ENCODE assay signal across 8 cellular contexts in the genomic region with DNA sequence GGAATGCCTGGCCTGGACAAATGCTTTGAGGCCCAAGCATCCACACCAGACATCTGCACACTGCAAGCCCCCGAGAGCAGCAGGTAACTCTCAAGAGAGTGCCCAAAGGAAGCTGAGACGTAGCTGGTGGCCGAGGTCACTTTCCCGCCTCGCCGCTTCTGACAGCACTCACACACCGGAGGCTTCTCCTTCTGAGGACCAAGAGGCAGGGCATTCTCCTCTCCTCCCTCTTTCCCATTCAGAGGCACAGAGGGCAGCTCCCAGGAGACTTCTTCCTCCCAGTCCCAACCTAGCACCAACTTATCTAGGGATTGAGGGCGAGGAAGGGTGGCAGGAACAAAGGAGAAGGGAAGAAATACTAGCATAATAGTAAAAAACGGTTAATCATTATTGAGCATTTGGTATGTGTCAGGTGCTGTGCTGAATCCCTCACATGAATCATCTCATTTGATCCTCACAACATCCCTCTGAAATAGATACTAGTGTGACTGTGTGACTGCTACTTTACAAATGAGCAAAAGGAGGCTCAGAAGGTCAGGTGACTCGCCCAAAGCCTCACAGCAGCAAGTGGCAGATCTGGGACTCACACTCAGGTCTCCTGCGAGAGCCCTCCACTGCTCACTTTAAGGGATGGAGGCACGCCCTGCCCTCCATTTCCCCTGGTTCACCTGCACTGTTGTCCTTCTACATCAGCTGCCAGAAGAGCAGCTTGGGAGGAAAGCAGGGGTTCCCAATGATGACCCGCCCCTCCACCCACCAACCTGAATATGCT. TPM values are rescaled to one million over a fixed set of nuclear protein-coding genes. Genes with fewer than 3 reads are reported as not detected.
DNase-seq lines count a peak whose midpoint lies in the region; ATAC-seq and TF ChIP-seq lines count a peak whose summit lies in the region.

No MANE protein-coding gene starts in this region.

- no peaks in the 10 kb centered on the region for H3K23me2 ChIP-seq in H9 (ENCODE audit: insufficient read length, low read depth, low read length, poor library complexity, severe bottlenecking)

- no peak overlapping the region for H4K8ac ChIP-seq in H9 (replicated peaks; ENCODE audit: insufficient read length, low read depth, low read length)

- no peak for TF ChIP-seq CTCF in CD8-positive, alpha-beta T cell (IDR thresholded peaks at IDR 0.05)
- no peak for TF ChIP-seq CTCF in mucosa of descending colon (IDR thresholded peaks at IDR 0.05)
- TF ChIP-seq CTCF in H9 (conservative IDR thresholded peaks at IDR 0.05), result no peak
- TF ChIP-seq CTCF in smooth muscle cell (IDR thresholded peaks at IDR 0.05; ENCODE audit: borderline replicate concordance, insufficient read depth, poor library complexity, severe bottlenecking), result no peak

- CTCF ChIA-PET in CD8-positive, alpha-beta T cell (lab: Charles Lee), result interaction anchor here (0.6 to 8.8 kb wide), 12 partner anchors 10 to 492 kb away, joined by 3 to 71 read pairs (median 5); a partner anchor contains a TSS

- H3K4me3 ChIP-seq in CD8-positive, alpha-beta T cell (ENCODE audit: low read depth, low read length), result peak overlapping the region; percentile 73
- H3K4me3 ChIP-seq in mucosa of descending colon (no peak overlapping the region), smooth muscle cell (no peak overlapping the region)

- no peak overlapping the region for H2BK12ac ChIP-seq in H9 (ENCODE audit: insufficient read length, low read depth, low read length)

- H3K9me3 ChIP-seq in CD8-positive, alpha-beta T cell (ENCODE audit: low read length), result no peaks in the 10 kb centered on the region
- H3K9me3 ChIP-seq in mucosa of descending colon (no peaks in the 10 kb centered on the region), H9 (ENCODE audit: control insufficient read depth, low read depth, low read length) (no peaks in the 10 kb centered on the region), smooth muscle cell (replicated peaks; ENCODE audit: low read depth) (no peaks in the 10 kb centered on the region)

- no peak overlapping the region for H3K14ac ChIP-seq in H9 (ENCODE audit: insufficient read depth, low read length)

- peak; percentile 13 for ATAC-seq in CD8-positive, alpha-beta T cell
- peak; percentile 8 for ATAC-seq in mucosa of descending colon

- POLR2A ChIA-PET in CD8-positive, alpha-beta T cell (lab: Charles Lee), result interaction anchor here (0.6 to 2.3 kb wide), 5 partner anchors 10 to 419 kb away, joined by 3 to 18 read pairs (median 3); no protein-coding TSS in a partner anchor

- no peaks in the 10 kb centered on the region for H3F3A ChIP-seq in smooth muscle cell (ENCODE audit: low read depth)

- H3K9ac ChIP-seq in H9 (ENCODE audit: extremely low read depth, insufficient read length, low read length) (no peak overlapping the region), smooth muscle cell (ENCODE audit: low read depth) (no peak overlapping the region)

- H3T11ph ChIP-seq in H9 (ENCODE audit: low read length), result no peak overlapping the region

- no peaks in the 10 kb centered on the region for H4K20me1 ChIP-seq in H9 (ENCODE audit: control insufficient read depth, insufficient read depth, insufficient read length)
- peaks cover 9% of the 10 kb centered on the region for H4K20me1 ChIP-seq in smooth muscle cell (ENCODE audit: low read depth)

- no peak overlapping the region for H2BK5ac ChIP-seq in H9 (ENCODE audit: insufficient read length, low read length)

- H2BK15ac ChIP-seq in H9 (ENCODE audit: low read depth, low read length), result no peak overlapping the region

- H3K56ac ChIP-seq in H9 (ENCODE audit: insufficient read length, low read depth, low read length), result no peak overlapping the region

- no peaks in the 10 kb centered on the region for H3K36me3 ChIP-seq in CD8-positive, alpha-beta T cell (ENCODE audit: insufficient read depth, low read length)
- H3K36me3 ChIP-seq in mucosa of descending colon (ENCODE audit: low read depth) (no peaks in the 10 kb centered on the region), smooth muscle cell (ENCODE audit: low read depth) (no peaks in the 10 kb centered on the region)

- no peaks in the 10 kb centered on the region for H3K79me1 ChIP-seq in H9 (ENCODE audit: insufficient read depth, low read depth, low read length, poor library complexity, severe bottlenecking)

- H3K23ac ChIP-seq in H9 (ENCODE audit: insufficient read length, low read depth, low read length), result no peak overlapping the region

- H3K27ac Mint-ChIP-seq in CD8-positive, alpha-beta T cell, result peak overlapping the region; percentile 100
- H3K27ac Mint-ChIP-seq in IgD-negative memory B cell (peak overlapping the region; percentile 93 to 97 (median 93)), H9 (no peak overlapping the region; a peak in 1 of 7 replicates)

- no peak overlapping the region for H2AK5ac ChIP-seq in H9 (ENCODE audit: insufficient read length, low read length)

- no peaks in the 10 kb centered on the region for H3K27me3 ChIP-seq in CD8-positive, alpha-beta T cell (ENCODE audit: insufficient read depth, low read length)
- H3K27me3 ChIP-seq in H9 (ENCODE audit: insufficient read depth, low read length) (no peaks in the 10 kb centered on the region), smooth muscle cell (ENCODE audit: low read depth) (no peaks in the 10 kb centered on the region)

- H2BK120ac ChIP-seq in H9 (ENCODE audit: low read depth, low read length, poor library complexity, severe bottlenecking), result no peak overlapping the region

- peaks cover 21% of the 10 kb centered on the region for H3K36me3 Mint-ChIP-seq in CD8-positive, alpha-beta T cell
- H3K36me3 Mint-ChIP-seq in IgD-negative memory B cell (peaks cover 1% of the 10 kb centered on the region), H9 (ENCODE audit: insufficient read depth in 1 of 3, low read depth in 3 of 3) (no peaks in the 10 kb centered on the region; a peak in 1 of 7 replicates)

- H4K91ac ChIP-seq in H9 (ENCODE audit: insufficient read length, low read depth, low read length), result no peak overlapping the region

- H3K27me3 Mint-ChIP-seq in CD8-positive, alpha-beta T cell (ENCODE audit: low read depth), result no peaks in the 10 kb centered on the region
- no peaks in the 10 kb centered on the region for H3K27me3 Mint-ChIP-seq in IgD-negative memory B cell
- no peaks in the 10 kb centered on the region; the same call in 1 of the 2 replicates for H3K27me3 Mint-ChIP-seq in H9 (ENCODE audit: low read depth)

- H3K18ac ChIP-seq in H9 (ENCODE audit: insufficient read length, low read depth, low read length), result no peak overlapping the region

- H3K4me1 ChIP-seq in CD8-positive, alpha-beta T cell (ENCODE audit: insufficient read depth, low read length), result peaks cover 47% of the 10 kb centered on the region
- peaks cover 20% of the 10 kb centered on the region for H3K4me1 ChIP-seq in mucosa of descending colon (ENCODE audit: low read depth)
- peaks cover 4% of the 10 kb centered on the region; the same call in 1 of the 2 replicates for H3K4me1 ChIP-seq in H9 (ENCODE audit: insufficient read depth, low read length)
- H3K4me1 ChIP-seq in smooth muscle cell (ENCODE audit: low read depth), result peaks cover 26% of the 10 kb centered on the region

- no CpG with 5 or more reads among the region's 13 CpGs for WGBS in H9 (ENCODE audit: extremely low coverage, insufficient read length, low lambda C conversion rate)
- 93% methylated on average over 13 of the region's 13 CpGs for WGBS in smooth muscle cell (ENCODE audit: low lambda C conversion rate)

- no peaks in the 10 kb centered on the region for H3K9me3 Mint-ChIP-seq in CD8-positive, alpha-beta T cell
- H3K9me3 Mint-ChIP-seq in IgD-negative memory B cell (no peaks in the 10 kb centered on the region), H9 (no peaks in the 10 kb centered on the region)

- DNase-seq in CD8-positive, alpha-beta T cell, result peak in 6 of 7 experiments; percentile 33 to 65 (median 50)
- peak; percentile 34 for DNase-seq in activated gamma-delta T cell treated with anti-CD3 and anti-CD28 coated beads, Interleukin-2, amount 50 U/mL, for 16 hours (ENCODE audit: low read depth)
- DNase-seq in mucosa of descending colon, result no peak
- no peak for DNase-seq in H9
- no peak for DNase-seq in DMS53 (lab: John Stamatoyannopoulos, UW)
- no peak for DNase-seq in NCI-H1930 (lab: John Stamatoyannopoulos, UW)
- DNase-seq in smooth muscle cell (lab: John Stamatoyannopoulos, UW; ENCODE audit: unreplicated experiment), result no peak

- H3K27ac ChIP-seq in CD8-positive, alpha-beta T cell (ENCODE audit: low read depth, low read length), result peak overlapping the region; percentile 54
- H3K27ac ChIP-seq in H9 (ENCODE audit: insufficient read length, low read depth, low read length) (no peak overlapping the region), smooth muscle cell (ENCODE audit: low read depth) (no peak overlapping the region)

- H3K4me2 ChIP-seq in H9 (ENCODE audit: insufficient read depth, insufficient read length, low read length), result no peak overlapping the region
- no peak overlapping the region for H3K4me2 ChIP-seq in smooth muscle cell

- H3K79me2 ChIP-seq in H9 (ENCODE audit: insufficient read depth, low read length) (no peaks in the 10 kb centered on the region), smooth muscle cell (ENCODE audit: low read depth) (no peaks in the 10 kb centered on the region)

- peak overlapping the region; percentile 93 for H3K4me3 Mint-ChIP-seq in CD8-positive, alpha-beta T cell
- H3K4me3 Mint-ChIP-seq in IgD-negative memory B cell (peak overlapping the region; percentile 92 to 98 (median 95)), H9 (peak overlapping the region in 1 of 2 experiments; percentile 35; a peak in 1 of 5 replicates)

- no peak overlapping the region for H4K5ac ChIP-seq in H9 (ENCODE audit: insufficient read length, low read depth, low read length)

- H3K4ac ChIP-seq in H9 (ENCODE audit: low read depth, low read length), result no peak overlapping the region

- H3K4me1 Mint-ChIP-seq in CD8-positive, alpha-beta T cell (ENCODE audit: low read depth), result peaks cover 62% of the 10 kb centered on the region
- H3K4me1 Mint-ChIP-seq in IgD-negative memory B cell (peaks cover 32 to 47% (median 36%) of the 10 kb centered on the region in 3 donors), H9 (peaks cover 34 to 41% of the 10 kb centered on the region in 2 experiments)

- intact Hi-C loops in CD8-positive, alpha-beta T cell (cut with DNase I, micrococcal nuclease), result no loop called here
- intact Hi-C loops in mucosa of descending colon (cut with DNase I, micrococcal nuclease), result no loop called here

- H2AFZ ChIP-seq in H9 (ENCODE audit: low read length), result no peak overlapping the region
- no peak overlapping the region for H2AFZ ChIP-seq in smooth muscle cell (ENCODE audit: low read depth)

- no peak overlapping the region for H2BK20ac ChIP-seq in H9 (ENCODE audit: low read depth, low read length, poor library complexity, severe bottlenecking)

RNA-seq across cellular contexts. Expression of a gene that starts 41.8 kb away (rescaled TPM):
- total RNA-seq in CD8-positive, alpha-beta T cell, result 10 to 100 TPM; 48.5 to 52.9 TPM
- 39.6 TPM for polyA plus RNA-seq in IgD-negative memory B cell
- total RNA-seq in mucosa of descending colon, result 100 to 1,000 TPM in 1 of 3 donors, 10 to 100 TPM in 2; 84.9 to 111 (median 93.3) TPM
- total RNA-seq in H9 (2021), result 20.8 and 21.6 TPM in 2 replicates
- total RNA-seq in smooth muscle cell, result 16.0 and 18.0 TPM in 2 replicates
- 21.2 and 22.1 TPM in 2 replicates for polyA plus RNA-seq in smooth muscle cell

Comparison
In these comparisons a context has a peak if more than half of its experiments do, and no peak if none do; other contexts are left out.
1. DNase-seq: peak in CD8-positive, alpha-beta T cell (6 of 7) and activated gamma-delta T cell treated with anti-CD3 and anti-CD28 coated beads, Interleukin-2, amount 50 U/mL, for 16 hours (single experiment); none in mucosa of descending colon (0 of 3), H9 (single experiment), DMS53 (single experiment), NCI-H1930 (0 of 2) and smooth muscle cell (single experiment).
2. H3K27ac Mint-ChIP-seq: peak in CD8-positive, alpha-beta T cell (single experiment) and IgD-negative memory B cell (3 of 3); none in H9 (0 of 3).